In genomic region chr7:92043098-92043497, GRCh38 we compare ENCODE assay signal across 13 cellular contexts.
"Had no signal": no experiment of that assay in that cellular context is flagged by ENCODE, and none has a peak within 500 bp of the region (broad histone marks: within the 10 kb centered on the region; RNA-seq: fewer than 3 reads in every experiment).

No MANE protein-coding gene starts in this region.

- H3K9ac ChIP-seq: SK-N-SH had no signal

- H3K9me3 ChIP-seq: lower lobe of right lung, pancreas, SK-N-SH, testis had no signal

- H3K27me3 ChIP-seq: pancreas, testis had no signal

- H3K4me1 ChIP-seq: lower lobe of right lung had no signal

- DNase-seq: activated CD4-positive, alpha-beta T cell treated with anti-CD3 and anti-CD28 coated beads for 1 hour; activated CD4-positive, alpha-beta T cell treated with anti-CD3 and anti-CD28 coated beads, Interleukin-2, amount 50 U/mL, for 48 hours; activated naive CD4-positive, alpha-beta T cell treated with anti-CD3 and anti-CD28 coated beads for 36 hours; activated naive CD8-positive, alpha-beta T cell treated with anti-CD3 and anti-CD28 coated beads, Interleukin-2, amount 50 U/mL, for 24 hours; aorta; endodermal cell; kidney glomerular epithelial cell; lower lobe of right lung; pancreas; SK-N-SH; T-cell; T1000; testis had no signal

- H3K4me3 ChIP-seq: lower lobe of right lung, testis had no signal

- ATAC-seq: activated naive CD8-positive, alpha-beta T cell treated with anti-CD3 and anti-CD28 coated beads, Interleukin-2, amount 50 U/mL, for 24 hours; lower lobe of right lung; T-cell had no signal

- H3K27ac ChIP-seq: lower lobe of right lung had no signal
